ENCODE assay signal across 8 cellular contexts in the genomic region with DNA sequence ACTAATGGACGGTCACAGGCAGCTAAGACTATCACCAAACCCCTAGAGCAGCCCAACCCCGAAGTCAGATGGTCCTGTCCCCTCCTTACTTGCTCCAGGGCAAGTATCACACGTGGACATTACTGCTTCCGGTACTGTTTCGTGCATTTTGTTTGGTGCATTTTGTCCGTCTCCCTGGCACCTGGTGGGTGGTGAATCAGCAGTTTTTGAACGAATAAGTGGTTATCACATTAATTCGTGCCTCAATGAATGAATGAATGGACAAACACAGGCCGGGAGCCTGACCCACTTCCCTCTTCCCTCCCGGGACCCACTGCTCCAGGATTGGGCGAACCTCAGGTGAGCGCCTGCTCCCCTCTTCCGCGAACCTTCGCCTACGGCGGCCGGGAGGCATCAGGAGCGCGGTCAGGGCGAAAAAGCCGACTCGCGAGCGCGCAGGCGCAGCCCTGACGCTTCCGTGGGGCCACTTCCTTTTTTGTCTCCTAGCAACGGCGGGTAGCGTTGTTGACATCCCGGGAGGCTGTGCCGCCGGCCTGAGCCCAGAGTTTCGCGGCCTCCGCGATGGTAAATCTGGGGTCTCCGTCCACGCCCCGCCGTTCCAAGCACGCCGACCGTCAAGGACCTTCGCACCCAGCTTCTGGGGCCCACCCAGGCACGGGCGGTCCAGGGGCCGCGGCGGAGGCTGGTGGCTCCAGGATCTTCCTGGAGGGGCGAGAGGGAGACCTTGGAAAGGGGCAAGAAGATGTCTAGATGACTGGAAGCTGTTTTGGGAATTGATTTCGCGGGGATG.
DNase-seq lines count a peak whose midpoint lies in the region; ATAC-seq, FAIRE-seq and TF ChIP-seq lines count a peak whose summit lies in the region.

A gene (plus strand): TSS at position 478 of the 790 bp plus-strand sequence. CDS start 84 bp downstream, at position 562.

- peak; percentile 98 for ATAC-seq in GM18502 (IDR thresholded peaks at IDR 0.05; ENCODE audit: poor library complexity, unreplicated experiment)
- ATAC-seq in HG02938 (IDR thresholded peaks at IDR 0.05; ENCODE audit: unreplicated experiment): peak; percentile 96
- peak; percentile 83 for ATAC-seq in activated CD4-positive, CD25-positive, alpha-beta regulatory T cell treated with anti-CD3 and anti-CD28 coated beads, Interleukin-2, amount 50 U/mL, for 24 hours

- FAIRE-seq in D721Med (lab: Jason Lieb, UNC): no peak

- TF ChIP-seq CTCF in D721Med (IDR thresholded peaks at IDR 0.05; ENCODE audit: insufficient read depth, missing control alignments): no peak

- peak; percentile 37 for DNase-seq in NCI-H2029 treated with DMSO at 0.1 percent for 48 hours (lab: John Stamatoyannopoulos, UW)
- peak; percentile 89 for DNase-seq in cerebellar cortex (ENCODE audit: low spot score)
- peak; percentile 91 for DNase-seq in iris pigment epithelial cell (ENCODE audit: low read depth)
- DNase-seq in smooth muscle cell of the brain vasculature (ENCODE audit: low read depth, low spot score): peak; percentile 79
- no peak for DNase-seq in D721Med (ENCODE audit: insufficient read length, low spot score)
